In genomic region chr1:214440219-214440965, GRCh38 we compare ENCODE assay signal across 8 cellular contexts.
DNase-seq lines count a peak whose midpoint lies in the region; TF ChIP-seq lines count a peak whose summit lies in the region.
"Had no signal": no experiment of that assay in that cellular context is flagged by ENCODE, and none has a peak within 500 bp of the region (broad histone marks: within the 10 kb centered on the region; RNA-seq: fewer than 3 reads in every experiment).

No MANE protein-coding gene starts in this region.

- no peaks in the 10 kb centered on the region for H3K9me3 ChIP-seq in H9 (ENCODE audit: control insufficient read depth, low read depth, low read length)
- no peaks in the 10 kb centered on the region for H3K9me3 ChIP-seq in endodermal cell (ENCODE audit: control insufficient read depth, low read length)
- H3K9me3 ChIP-seq in trophoblast cell (ENCODE audit: insufficient read depth, low read depth, low read length), result no peaks in the 10 kb centered on the region

- peak overlapping the region; percentile 20 for H3K4me2 ChIP-seq in H9 (ENCODE audit: insufficient read depth, insufficient read length, low read length)
- no peak overlapping the region for H3K4me2 ChIP-seq in trophoblast cell (ENCODE audit: low read length)

- H3K79me1 ChIP-seq in H9 (ENCODE audit: insufficient read depth, low read depth, low read length, poor library complexity, severe bottlenecking), result no peaks in the 10 kb centered on the region
- H3K79me1 ChIP-seq in trophoblast cell (ENCODE audit: low read length), result peaks cover 25% of the 10 kb centered on the region

- DNase-seq in H9 (peak; percentile 40), NCI-H460 (ENCODE audit: extremely low read depth, low read depth) (peak; percentile 84), endodermal cell (no peak), trophoblast cell (peak; percentile 76 to 88), lower leg skin (ENCODE audit: low spot score in 2 of 2) (no peak), midbrain (lab: John Stamatoyannopoulos, UW) (no peak)
- no peak for DNase-seq in activated effector memory CD4-positive, alpha-beta T cell treated with anti-CD3 and anti-CD28 coated beads, Interleukin-2, amount 50 U/mL, for 16 hours
- DNase-seq: stimulated activated naive B cell treated with anti-CD40 and anti-IgM and Interleukin-4, amounts not matched to agents 10 μg/mL and 1 μg/mL and 100 μg/mL, for 72 hours had no signal

- no peak overlapping the region for H2BK12ac ChIP-seq in H9 (ENCODE audit: insufficient read length, low read depth, low read length)
- H2BK12ac ChIP-seq in trophoblast cell (ENCODE audit: low read length), result peak overlapping the region; percentile 17

- no peak overlapping the region for H3K56ac ChIP-seq in H9 (ENCODE audit: insufficient read length, low read depth, low read length)

- H3K36me3 ChIP-seq in endodermal cell (ENCODE audit: control insufficient read depth, insufficient read depth, low read length), result peaks cover 8% of the 10 kb centered on the region
- peaks cover 2 to 4% of the 10 kb centered on the region in 2 experiments for H3K36me3 ChIP-seq in trophoblast cell (ENCODE audit: control insufficient read depth in 1 of 2, insufficient read depth in 2 of 2, low read length in 2 of 2)

- no peak overlapping the region for H4K12ac ChIP-seq in trophoblast cell (ENCODE audit: low read depth, low read length)

- H3K27ac ChIP-seq in H9 (ENCODE audit: insufficient read length, low read depth, low read length) (peak overlapping the region; percentile 96), endodermal cell (ENCODE audit: low read depth, low read length) (peak overlapping the region; percentile 20), trophoblast cell (ENCODE audit: low read depth, low read length) (peak overlapping the region; percentile 94)

- H2BK120ac ChIP-seq in H9 (ENCODE audit: low read depth, low read length, poor library complexity, severe bottlenecking), result no peak overlapping the region
- peak overlapping the region; percentile 25 for H2BK120ac ChIP-seq in trophoblast cell (ENCODE audit: insufficient read depth, low read length, poor library complexity)

- H3K4me1 ChIP-seq in H9 (ENCODE audit: insufficient read depth, low read length) (peaks cover 15% of the 10 kb centered on the region; the same call in 1 of the 2 replicates), endodermal cell (ENCODE audit: control insufficient read depth, insufficient read depth, low read length) (peaks cover 37% of the 10 kb centered on the region), trophoblast cell (ENCODE audit: control insufficient read depth in 1 of 2, insufficient read depth in 2 of 2, low read length in 2 of 2) (peaks cover 12 to 20% of the 10 kb centered on the region in 2 experiments)

- no peak overlapping the region for H2BK15ac ChIP-seq in H9 (ENCODE audit: low read depth, low read length)

- H3K14ac ChIP-seq in H9 (ENCODE audit: insufficient read depth, low read length) (no peak overlapping the region), trophoblast cell (ENCODE audit: low read length) (no peak overlapping the region)

- H2BK5ac ChIP-seq in H9 (ENCODE audit: insufficient read length, low read length) (no peak overlapping the region), trophoblast cell (ENCODE audit: low read depth, low read length, poor library complexity) (peak overlapping the region; percentile 71)

- no peak overlapping the region for H3K4me3 ChIP-seq in endodermal cell (ENCODE audit: low read length)
- H3K4me3 ChIP-seq in trophoblast cell (ENCODE audit: low read depth, low read length), result no peak overlapping the region
- no peak overlapping the region for H3K4me3 ChIP-seq in lower leg skin (ENCODE audit: low read depth, poor library complexity, severe bottlenecking)

- H3K4me1 Mint-ChIP-seq in H9 (peaks cover 59 to 73% of the 10 kb centered on the region in 2 experiments), endodermal cell (peaks cover 71% of the 10 kb centered on the region)

- no CpG with 5 or more reads among the region's 4 CpGs for WGBS in H9 (ENCODE audit: extremely low coverage, insufficient read length, low lambda C conversion rate)
- WGBS in endodermal cell (ENCODE audit: insufficient coverage in 1 of 2, insufficient read length in 1 of 2), 2 experiments, result 66 to 80% methylated on average over 4 of the region's 4 CpGs
- WGBS in trophoblast cell (ENCODE audit: extremely low coverage, insufficient coverage, insufficient read length), result no CpG with 5 or more reads among the region's 4 CpGs
- 60 to 63% methylated on average over 4 of the region's 4 CpGs for WGBS in lower leg skin, 2 donors

- H3K23ac ChIP-seq in H9 (ENCODE audit: insufficient read length, low read depth, low read length), result no peak overlapping the region
- no peak overlapping the region for H3K23ac ChIP-seq in trophoblast cell (ENCODE audit: low read length)

- H3K36me3 Mint-ChIP-seq in H9 (ENCODE audit: insufficient read depth in 1 of 3, low read depth in 3 of 3) (peaks cover 0 to 5% (median 4%) of the 10 kb centered on the region in 3 experiments; a peak in 2 of 7 replicates), endodermal cell (ENCODE audit: low read depth) (peaks cover 5% of the 10 kb centered on the region)
- H3K36me3 Mint-ChIP-seq: stimulated activated naive B cell treated with anti-CD40 and anti-IgM and Interleukin-4, amounts not matched to agents 10 μg/mL and 1 μg/mL and 100 μg/mL, for 72 hours had no signal

- H2BK20ac ChIP-seq in H9 (ENCODE audit: low read depth, low read length, poor library complexity, severe bottlenecking), result no peak overlapping the region

- no peak overlapping the region for H4K5ac ChIP-seq in H9 (ENCODE audit: insufficient read length, low read depth, low read length)

- H2AFZ ChIP-seq in H9 (ENCODE audit: low read length) (no peak overlapping the region), trophoblast cell (ENCODE audit: insufficient read depth, low read length, poor library complexity) (no peak overlapping the region)

- H4K8ac ChIP-seq in H9 (replicated peaks; ENCODE audit: insufficient read length, low read depth, low read length) (no peak overlapping the region), trophoblast cell (ENCODE audit: low read depth, low read length) (no peak overlapping the region)

- H3K27ac Mint-ChIP-seq in H9 (peak overlapping the region; percentile 68 to 96 (median 95)), endodermal cell (peak overlapping the region; percentile 56)
- H3K27ac Mint-ChIP-seq: stimulated activated naive B cell treated with anti-CD40 and anti-IgM and Interleukin-4, amounts not matched to agents 10 μg/mL and 1 μg/mL and 100 μg/mL, for 72 hours had no signal

- H3K4me3 Mint-ChIP-seq in H9 (no peak overlapping the region), endodermal cell (no peak overlapping the region)
- H3K4me3 Mint-ChIP-seq: stimulated activated naive B cell treated with anti-CD40 and anti-IgM and Interleukin-4, amounts not matched to agents 10 μg/mL and 1 μg/mL and 100 μg/mL, for 72 hours had no signal

- no peaks in the 10 kb centered on the region for H4K20me1 ChIP-seq in H9 (ENCODE audit: control insufficient read depth, insufficient read depth, insufficient read length)

- no peaks in the 10 kb centered on the region for H3K23me2 ChIP-seq in H9 (ENCODE audit: insufficient read length, low read depth, low read length, poor library complexity, severe bottlenecking)

- no peak for TF ChIP-seq CTCF in H9 (conservative IDR thresholded peaks at IDR 0.05)
- no peak for TF ChIP-seq CTCF in endodermal cell (conservative IDR thresholded peaks at IDR 0.05)
- TF ChIP-seq CTCF in lower leg skin (IDR thresholded peaks at IDR 0.05), result no peak

- H3T11ph ChIP-seq in H9 (ENCODE audit: low read length), result no peak overlapping the region

- H3K79me2 ChIP-seq in H9 (ENCODE audit: insufficient read depth, low read length), result peaks cover 3% of the 10 kb centered on the region; the same call in 1 of the 2 replicates
- peaks cover 8% of the 10 kb centered on the region for H3K79me2 ChIP-seq in trophoblast cell (ENCODE audit: control insufficient read depth, insufficient read depth, low read length, poor library complexity)

- H3K9ac ChIP-seq in H9 (ENCODE audit: extremely low read depth, insufficient read length, low read length) (peak overlapping the region; percentile 28), endodermal cell (ENCODE audit: extremely low read depth, low read length, poor library complexity, severe bottlenecking) (no peak overlapping the region), trophoblast cell (ENCODE audit: low read length) (no peak overlapping the region)

- H3K27me3 ChIP-seq in H9 (ENCODE audit: insufficient read depth, low read length), result no peaks in the 10 kb centered on the region
- H3K27me3 ChIP-seq in endodermal cell (ENCODE audit: control insufficient read depth, insufficient read depth, low read length, poor library complexity, severe bottlenecking), result no peaks in the 10 kb centered on the region
- H3K27me3 ChIP-seq in trophoblast cell (ENCODE audit: insufficient read depth, low read length), result no peaks in the 10 kb centered on the region

- intact Hi-C loops in lower leg skin (cut with DNase I; ENCODE audit: low total_unique reads), result no loop called here

- H3K4ac ChIP-seq in H9 (ENCODE audit: low read depth, low read length), result no peak overlapping the region
- H3K4ac ChIP-seq in trophoblast cell (ENCODE audit: low read depth, low read length), result no peak overlapping the region

- H3K9me3 Mint-ChIP-seq in H9 (no peaks in the 10 kb centered on the region; a peak in 1 of 5 replicates), endodermal cell (no peaks in the 10 kb centered on the region)
- H3K9me3 Mint-ChIP-seq: stimulated activated naive B cell treated with anti-CD40 and anti-IgM and Interleukin-4, amounts not matched to agents 10 μg/mL and 1 μg/mL and 100 μg/mL, for 72 hours had no signal

- TF ChIP-seq POLR2A in lower leg skin (IDR thresholded peaks at IDR 0.05), result no peak

- no peaks in the 10 kb centered on the region for H3K27me3 Mint-ChIP-seq in H9 (ENCODE audit: low read depth)
- H3K27me3 Mint-ChIP-seq in endodermal cell (ENCODE audit: insufficient read depth), result no peaks in the 10 kb centered on the region

- H2AK5ac ChIP-seq in H9 (ENCODE audit: insufficient read length, low read length) (no peak overlapping the region), trophoblast cell (ENCODE audit: low read length) (no peak overlapping the region)

- H4K91ac ChIP-seq in H9 (ENCODE audit: insufficient read length, low read depth, low read length) (peak overlapping the region; percentile 5), trophoblast cell (ENCODE audit: low read depth, low read length) (peak overlapping the region; percentile 3)

- H3K18ac ChIP-seq in H9 (ENCODE audit: insufficient read length, low read depth, low read length) (no peak overlapping the region), trophoblast cell (ENCODE audit: low read length) (no peak overlapping the region)

Comparison
In these comparisons a context has a peak if more than half of its experiments do, and no peak if none do; other contexts are left out.
1. DNase-seq: peak in H9 (single experiment), NCI-H460 (single experiment) and trophoblast cell (2 of 2); none in endodermal cell (single experiment), activated effector memory CD4-positive, alpha-beta T cell treated with anti-CD3 and anti-CD28 coated beads, Interleukin-2, amount 50 U/mL, for 16 hours (single experiment), lower leg skin (0 of 2) and midbrain (single experiment).
2. H3K27ac ChIP-seq: peak in every context shown above with its lines; median percentile 96 in H9; 94 in trophoblast cell; 20 in endodermal cell.